8 cellular contexts compared by ENCODE assay signal in the genomic region with DNA sequence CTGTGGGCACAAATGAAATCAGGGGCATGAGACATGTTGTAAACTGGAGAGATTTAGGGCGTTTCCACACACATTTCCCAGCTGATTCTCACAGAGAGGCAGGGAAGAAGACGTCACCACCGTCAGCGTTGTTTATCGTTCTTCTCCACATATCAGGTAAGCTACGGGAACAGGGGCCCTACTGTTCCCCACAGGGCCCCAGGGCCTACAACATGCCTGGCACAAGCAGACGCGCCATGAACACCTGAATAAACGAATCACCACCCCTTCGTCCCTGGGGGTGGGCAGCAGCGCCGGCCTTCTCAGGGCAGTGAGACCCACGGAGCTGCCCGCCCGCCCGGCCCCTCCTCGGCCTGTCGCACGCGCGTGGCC. TPM values are rescaled to one million over a fixed set of nuclear protein-coding genes. Genes with fewer than 3 reads are reported as not detected.
DNase-seq lines count a peak whose midpoint lies in the region; ATAC-seq and TF ChIP-seq lines count a peak whose summit lies in the region.

No MANE protein-coding gene starts in this region.

- TF ChIP-seq CTCF in CD4-positive, alpha-beta T cell (IDR thresholded peaks at IDR 0.05), result no peak
- no peak for TF ChIP-seq CTCF in HEK293 (tag by site-specific recombination; IDR thresholded peaks at IDR 0.05)
- no peak for TF ChIP-seq CTCF in epithelial cell of esophagus (IDR thresholded peaks at IDR 0.05; ENCODE audit: insufficient read depth, low read depth, low read length, missing control alignments)
- TF ChIP-seq CTCF in neural crest cell (conservative IDR thresholded peaks at IDR 0.05), result no peak

- intact Hi-C loops in CD4-positive, alpha-beta T cell (cut with DNase I, micrococcal nuclease), result loop anchor here in 1 of 2 experiments (1.0 to 10.0 kb wide), 4 partner anchors 144 to 1353 kb away; partner anchors contain the start of genes NUP50, PRR5, RTL6 and SAMM50

- H3K4me3 Mint-ChIP-seq in CD4-positive, alpha-beta T cell, result peak overlapping the region; percentile 96
- peak overlapping the region; percentile 94 for H3K4me3 Mint-ChIP-seq in neural crest cell

- no peaks in the 10 kb centered on the region for H3K9me3 ChIP-seq in CD4-positive, alpha-beta T cell (ENCODE audit: control insufficient read depth, low read length)
- H3K9me3 ChIP-seq in HEK293 (ENCODE audit: control insufficient read depth, insufficient read depth, low read depth, low read length), result no peaks in the 10 kb centered on the region
- H3K9me3 ChIP-seq in SJCRH30 (replicated peaks), result no peaks in the 10 kb centered on the region

- H3K4me3 ChIP-seq in HEK293 (ENCODE audit: low read depth, low read length) (peak overlapping the region; percentile 78), SJCRH30 (peak overlapping the region; percentile 55), epithelial cell of esophagus (ENCODE audit: low read length) (peak overlapping the region; percentile 89)

- H3K27ac Mint-ChIP-seq in CD4-positive, alpha-beta T cell, result peak overlapping the region; percentile 88
- H3K27ac Mint-ChIP-seq in neural crest cell (ENCODE audit: unreplicated experiment), result peak overlapping the region; percentile 98

- H3K4me1 Mint-ChIP-seq in CD4-positive, alpha-beta T cell (ENCODE audit: low read depth), result peaks cover 27% of the 10 kb centered on the region
- H3K4me1 Mint-ChIP-seq in neural crest cell, result peaks cover 36% of the 10 kb centered on the region

- H3K36me3 Mint-ChIP-seq in CD4-positive, alpha-beta T cell (ENCODE audit: low read depth), result peaks cover 22% of the 10 kb centered on the region
- H3K36me3 Mint-ChIP-seq in neural crest cell (ENCODE audit: low read depth), result peaks cover 10% of the 10 kb centered on the region

- peak overlapping the region; percentile 51 for H3K27ac ChIP-seq in CD4-positive, alpha-beta T cell (ENCODE audit: low read depth, low read length)
- H3K27ac ChIP-seq in HEK293 (ENCODE audit: extremely low read depth, low read depth, low read length) (no peak overlapping the region), SJCRH30 (no peak overlapping the region)

- DNase-seq in CD4-positive, alpha-beta T cell, result peak in 1 of 10 experiments; percentile 5
- DNase-seq in SJCRH30 (no peak), epithelial cell of esophagus (ENCODE audit: low read depth) (peak; percentile 68), neural crest cell (ENCODE audit: low read depth, low spot score) (no peak), DMS79 (lab: John Stamatoyannopoulos, UW) (no peak), NCI-H1092 (lab: John Stamatoyannopoulos, UW) (no peak), NCI-H187 treated with DMSO at 0.1 percent for 48 hours (lab: John Stamatoyannopoulos, UW) (no peak)

- CTCF ChIA-PET in CD4-positive, alpha-beta T cell (lab: Charles Lee), result interaction anchor here (0.7 to 0.8 kb wide), 2 partner anchors 874 to 925 kb away, joined by 3 read pairs; no protein-coding TSS in a partner anchor
- CTCF ChIA-PET in HEK293 (lab: Yijun Ruan, JAX), result interaction anchor here (1.4 kb wide), 1 partner anchor 16 kb away, joined by 4 read pairs; no protein-coding TSS in a partner anchor

- peak; percentile 41 for ATAC-seq in CD4-positive, alpha-beta T cell (ENCODE audit: poor library complexity)

- POLR2A ChIA-PET in CD4-positive, alpha-beta T cell (lab: Charles Lee), result interaction anchor here (0.6 to 1.1 kb wide), 4 partner anchors 143 to 1163 kb away, joined by 3 to 5 read pairs (median 4); partner anchors contain the start of genes CYB5R3 and SAMM50
- POLR2A ChIA-PET in HEK293 (lab: Yijun Ruan, JAX), result interaction anchor here (0.7 to 1.8 kb wide), 10 partner anchors 12 to 407 kb away, joined by 3 to 8 read pairs (median 3); no protein-coding TSS in a partner anchor

- H3K27me3 ChIP-seq in CD4-positive, alpha-beta T cell (ENCODE audit: control insufficient read depth, insufficient read depth, low read length), result no peaks in the 10 kb centered on the region
- no peaks in the 10 kb centered on the region for H3K27me3 ChIP-seq in SJCRH30

- H3K36me3 ChIP-seq in HEK293 (ENCODE audit: control insufficient read depth in 2 of 2, insufficient read depth in 1 of 2, low read length in 2 of 2) (peaks cover 0 to 12% of the 10 kb centered on the region in 2 experiments; a peak in 2 of 3 replicates), SJCRH30 (no peaks in the 10 kb centered on the region)

- H3K4me1 ChIP-seq in HEK293 (ENCODE audit: control insufficient read depth, insufficient read depth, low read length) (peaks cover 3% of the 10 kb centered on the region; the same call in 1 of the 2 replicates), SJCRH30 (no peaks in the 10 kb centered on the region)

- no peaks in the 10 kb centered on the region for H3K27me3 Mint-ChIP-seq in CD4-positive, alpha-beta T cell
- peaks cover 15% of the 10 kb centered on the region for H3K27me3 Mint-ChIP-seq in neural crest cell (ENCODE audit: low read depth)

- H3K9me3 Mint-ChIP-seq in CD4-positive, alpha-beta T cell, result no peaks in the 10 kb centered on the region
- no peaks in the 10 kb centered on the region for H3K9me3 Mint-ChIP-seq in neural crest cell

TF ChIP-seq in HEK293, 187 proteins besides CTCF, POLR2A, EP300 and RAD21 (continues in another document):
- TF ChIP-seq ZIC2 (tag by site-specific recombination; IDR thresholded peaks at IDR 0.05) (0 out of 2 replicates have a peak, but pooled peaks have one; percentile 17), ZBTB48 (tag by site-specific recombination; IDR thresholded peaks at IDR 0.05) (no peak), ZXDB (tag by site-specific recombination; IDR thresholded peaks at IDR 0.05) (no peak), ZNF202 (tag by site-specific recombination; IDR thresholded peaks at IDR 0.05; ENCODE audit: borderline replicate concordance) (no peak), GLIS1 (tag by site-specific recombination; IDR thresholded peaks at IDR 0.05) (0 out of 2 replicates have a peak, but pooled peaks have one; percentile 30), ZNF404 (tag by site-specific recombination; IDR thresholded peaks at IDR 0.05) (no peak), REPIN1 (tag by site-specific recombination; IDR thresholded peaks at IDR 0.05; ENCODE audit: low read depth) (no peak), HOXC10 (CRISPR knock-in tag; IDR thresholded peaks at IDR 0.05) (no peak), ZBTB20 (tag by site-specific recombination; IDR thresholded peaks at IDR 0.05) (peak; percentile 64; the same call in 1 of the 2 replicates), YY1 (tag by site-specific recombination; IDR thresholded peaks at IDR 0.05) (no peak), GFI1B (tag by site-specific recombination; IDR thresholded peaks at IDR 0.05) (peak; percentile 72; the same call in 1 of the 2 replicates), ZBTB6 (tag by site-specific recombination; IDR thresholded peaks at IDR 0.05) (no peak), ZNF335 (tag by site-specific recombination; conservative IDR thresholded peaks at IDR 0.05) (peak; percentile 86), ZNF274 (IDR thresholded peaks at IDR 0.05; ENCODE audit: low read length) (no peak), ZNF274 (tag by site-specific recombination; IDR thresholded peaks at IDR 0.05; ENCODE audit: borderline replicate concordance) (no peak), ZNF623 (tag by site-specific recombination; IDR thresholded peaks at IDR 0.05) (no peak), ZNF169 (tag by site-specific recombination; IDR thresholded peaks at IDR 0.05) (no peak), ZNF529 (tag by site-specific recombination; IDR thresholded peaks at IDR 0.05; ENCODE audit: insufficient replicate concordance) (no peak), PRDM1 (tag by site-specific recombination; IDR thresholded peaks at IDR 0.05) (no peak), KLF1 (tag by site-specific recombination; IDR thresholded peaks at IDR 0.05) (no peak), ZNF155 (tag by site-specific recombination; IDR thresholded peaks at IDR 0.05) (no peak), ZNF660 (tag by site-specific recombination; IDR thresholded peaks at IDR 0.05) (no peak), KLF16 (tag by site-specific recombination; IDR thresholded peaks at IDR 0.05) (no peak; the same call in 1 of the 2 replicates), ZNF837 (tag by site-specific recombination; IDR thresholded peaks at IDR 0.05) (no peak), ZNF561 (tag by site-specific recombination; IDR thresholded peaks at IDR 0.05; ENCODE audit: borderline replicate concordance) (no peak), IKZF3 (tag by site-specific recombination; IDR thresholded peaks at IDR 0.05) (no peak), BCL11A (tag by site-specific recombination; IDR thresholded peaks at IDR 0.05; ENCODE audit: low read depth) (no peak), ZNF530 (tag by site-specific recombination; IDR thresholded peaks at IDR 0.05; ENCODE audit: low read depth) (no peak)
- TF ChIP-seq, protein P1, sequence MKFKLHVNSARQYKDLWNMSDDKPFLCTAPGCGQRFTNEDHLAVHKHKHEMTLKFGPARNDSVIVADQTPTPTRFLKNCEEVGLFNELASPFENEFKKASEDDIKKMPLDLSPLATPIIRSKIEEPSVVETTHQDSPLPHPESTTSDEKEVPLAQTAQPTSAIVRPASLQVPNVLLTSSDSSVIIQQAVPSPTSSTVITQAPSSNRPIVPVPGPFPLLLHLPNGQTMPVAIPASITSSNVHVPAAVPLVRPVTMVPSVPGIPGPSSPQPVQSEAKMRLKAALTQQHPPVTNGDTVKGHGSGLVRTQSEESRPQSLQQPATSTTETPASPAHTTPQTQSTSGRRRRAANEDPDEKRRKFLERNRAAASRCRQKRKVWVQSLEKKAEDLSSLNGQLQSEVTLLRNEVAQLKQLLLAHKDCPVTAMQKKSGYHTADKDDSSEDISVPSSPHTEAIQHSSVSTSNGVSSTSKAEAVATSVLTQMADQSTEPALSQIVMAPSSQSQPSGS (tag by site-specific recombination; IDR thresholded peaks at IDR 0.05; ENCODE audit: low read depth), result 0 out of 2 replicates have a peak, but pooled peaks have one; percentile 20

RNA-seq across cellular contexts. Expression of gene EFCAB6, which starts 0.3 kb away (rescaled TPM):
- total RNA-seq in CD4-positive, alpha-beta T cell, result under 1 TPM; 0.17 to 0.36 TPM
- total RNA-seq in SJCRH30 (2014; rRNA removed; shearing (Covaris generic)), result not detected in 2 replicates
- 1.5 and 2.3 TPM in 2 replicates for total RNA-seq in neural crest cell

RNA-seq across cellular contexts. Expression of gene SULT4A1, which starts 50.5 kb away (rescaled TPM):
- total RNA-seq in CD4-positive, alpha-beta T cell, result not detected
- not detected in 2 replicates for total RNA-seq in SJCRH30 (2014; rRNA removed; shearing (Covaris generic))
- 6.3 and 7.3 TPM in 2 replicates for total RNA-seq in neural crest cell
